In the genomic region with DNA sequence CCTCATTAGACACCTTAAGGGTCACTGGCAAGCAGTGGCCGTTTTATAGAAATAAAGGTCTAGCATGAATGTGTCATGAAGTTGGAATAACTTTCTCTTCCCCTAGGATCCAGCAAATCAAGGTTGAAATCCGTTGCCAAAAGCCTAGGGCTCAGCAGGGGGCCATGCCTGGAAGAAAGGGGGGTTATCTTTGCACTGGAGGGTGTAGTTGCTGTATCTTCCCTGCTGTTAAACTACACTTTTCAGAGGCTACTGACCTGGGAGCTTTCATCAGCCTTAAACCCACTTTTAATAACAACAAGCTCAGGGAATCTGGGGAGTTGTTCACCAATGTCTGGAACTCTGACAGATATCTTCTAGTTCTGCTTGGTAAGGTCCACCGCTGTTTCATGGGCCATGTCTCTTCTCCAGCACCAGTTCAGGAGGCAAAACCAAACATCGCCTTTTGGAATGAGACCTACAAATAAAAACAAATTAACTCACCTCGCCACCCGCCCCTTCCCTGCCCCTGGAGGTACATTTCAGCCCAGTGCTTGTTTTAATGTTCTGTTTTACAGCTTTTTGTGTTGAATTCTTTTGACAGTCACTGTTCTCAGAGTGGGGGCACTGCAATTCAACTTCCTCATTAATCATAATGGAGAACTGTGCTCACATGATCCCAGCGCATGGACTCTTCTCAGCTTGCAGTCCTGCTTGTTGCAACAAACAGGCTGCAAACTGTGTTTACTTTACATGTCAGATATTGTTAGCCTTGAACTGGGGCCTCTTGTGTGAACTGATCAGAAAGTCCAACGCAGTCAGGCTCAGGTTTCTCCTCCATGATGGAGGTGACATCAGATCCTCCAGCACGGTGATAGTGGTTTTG, we compare ENCODE assay signal across 1 cellular context.
A peak's percentile ranks its signal among the peaks of the same experiment; 100 is the strongest.
TF ChIP-seq lines count a peak whose summit lies in the region.

No MANE protein-coding gene starts in this region.

TF ChIP-seq in HepG2, 621 proteins besides CTCF, POLR2A, EP300 and RAD21 (continued from another document and continues in another):
- TF ChIP-seq, protein P1, sequence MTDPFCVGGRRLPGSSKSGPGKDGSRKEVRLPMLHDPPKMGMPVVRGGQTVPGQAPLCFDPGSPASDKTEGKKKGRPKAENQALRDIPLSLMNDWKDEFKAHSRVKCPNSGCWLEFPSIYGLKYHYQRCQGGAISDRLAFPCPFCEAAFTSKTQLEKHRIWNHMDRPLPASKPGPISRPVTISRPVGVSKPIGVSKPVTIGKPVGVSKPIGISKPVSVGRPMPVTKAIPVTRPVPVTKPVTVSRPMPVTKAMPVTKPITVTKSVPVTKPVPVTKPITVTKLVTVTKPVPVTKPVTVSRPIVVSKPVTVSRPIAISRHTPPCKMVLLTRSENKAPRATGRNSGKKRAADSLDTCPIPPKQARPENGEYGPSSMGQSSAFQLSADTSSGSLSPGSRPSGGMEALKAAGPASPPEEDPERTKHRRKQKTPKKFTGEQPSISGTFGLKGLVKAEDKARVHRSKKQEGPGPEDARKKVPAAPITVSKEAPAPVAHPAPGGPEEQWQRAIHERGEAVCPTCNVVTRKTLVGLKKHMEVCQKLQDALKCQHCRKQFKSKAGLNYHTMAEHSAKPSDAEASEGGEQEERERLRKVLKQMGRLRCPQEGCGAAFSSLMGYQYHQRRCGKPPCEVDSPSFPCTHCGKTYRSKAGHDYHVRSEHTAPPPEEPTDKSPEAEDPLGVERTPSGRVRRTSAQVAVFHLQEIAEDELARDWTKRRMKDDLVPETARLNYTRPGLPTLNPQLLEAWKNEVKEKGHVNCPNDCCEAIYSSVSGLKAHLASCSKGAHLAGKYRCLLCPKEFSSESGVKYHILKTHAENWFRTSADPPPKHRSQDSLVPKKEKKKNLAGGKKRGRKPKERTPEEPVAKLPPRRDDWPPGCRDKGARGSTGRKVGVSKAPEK (CRISPR knock-in tag; IDR thresholded peaks at IDR 0.05; ENCODE audit: borderline replicate concordance), result no peak
- no peak for TF ChIP-seq KLF11 (CRISPR knock-in tag; IDR thresholded peaks at IDR 0.05)
- peak; percentile 57; the same call in 1 of the 2 replicates for TF ChIP-seq ZNF567 (CRISPR knock-in tag; IDR thresholded peaks at IDR 0.05; ENCODE audit: borderline replicate concordance)
- TF ChIP-seq ZKSCAN5 (CRISPR knock-in tag; IDR thresholded peaks at IDR 0.05), result peak; percentile 90
- TF ChIP-seq ZNF558 (CRISPR knock-in tag; IDR thresholded peaks at IDR 0.05; ENCODE audit: borderline replicate concordance), result no peak
- TF ChIP-seq, protein P2, sequence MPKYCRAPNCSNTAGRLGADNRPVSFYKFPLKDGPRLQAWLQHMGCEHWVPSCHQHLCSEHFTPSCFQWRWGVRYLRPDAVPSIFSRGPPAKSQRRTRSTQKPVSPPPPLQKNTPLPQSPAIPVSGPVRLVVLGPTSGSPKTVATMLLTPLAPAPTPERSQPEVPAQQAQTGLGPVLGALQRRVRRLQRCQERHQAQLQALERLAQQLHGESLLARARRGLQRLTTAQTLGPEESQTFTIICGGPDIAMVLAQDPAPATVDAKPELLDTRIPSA (CRISPR knock-in tag; IDR thresholded peaks at IDR 0.05; ENCODE audit: borderline replicate concordance), result no peak
- no peak for TF ChIP-seq ZMAT3 (CRISPR knock-in tag; conservative IDR thresholded peaks at IDR 0.05)
- no peak for TF ChIP-seq XBP1 (CRISPR knock-in tag; IDR thresholded peaks at IDR 0.05)
- no peak for TF ChIP-seq HMGA1 (CRISPR knock-in tag; conservative IDR thresholded peaks at IDR 0.05)
- no peak for TF ChIP-seq BORCS8-MEF2B (CRISPR knock-in tag; IDR thresholded peaks at IDR 0.05)
- TF ChIP-seq KDM2A (CRISPR knock-in tag; IDR thresholded peaks at IDR 0.05; ENCODE audit: borderline replicate concordance, low read depth), result 0 out of 2 replicates have a peak, but pooled peaks have one; percentile 31
- TF ChIP-seq JUNB (CRISPR knock-in tag; IDR thresholded peaks at IDR 0.05; ENCODE audit: borderline replicate concordance), result no peak
- peak; percentile 48; the same call in 1 of the 2 replicates for TF ChIP-seq ZNF670 (CRISPR knock-in tag; IDR thresholded peaks at IDR 0.05; ENCODE audit: borderline replicate concordance)
- peak; percentile 55; the same call in 1 of the 2 replicates for TF ChIP-seq CREM (IDR thresholded peaks at IDR 0.05)
- no peak for TF ChIP-seq CREM (CRISPR knock-in tag; IDR thresholded peaks at IDR 0.05)
- TF ChIP-seq NBN (conservative IDR thresholded peaks at IDR 0.05), result no peak
- no peak for TF ChIP-seq GZF1 (CRISPR knock-in tag; IDR thresholded peaks at IDR 0.05)
- no peak for TF ChIP-seq ZNF543 (CRISPR knock-in tag; IDR thresholded peaks at IDR 0.05)
- TF ChIP-seq, protein P3, sequence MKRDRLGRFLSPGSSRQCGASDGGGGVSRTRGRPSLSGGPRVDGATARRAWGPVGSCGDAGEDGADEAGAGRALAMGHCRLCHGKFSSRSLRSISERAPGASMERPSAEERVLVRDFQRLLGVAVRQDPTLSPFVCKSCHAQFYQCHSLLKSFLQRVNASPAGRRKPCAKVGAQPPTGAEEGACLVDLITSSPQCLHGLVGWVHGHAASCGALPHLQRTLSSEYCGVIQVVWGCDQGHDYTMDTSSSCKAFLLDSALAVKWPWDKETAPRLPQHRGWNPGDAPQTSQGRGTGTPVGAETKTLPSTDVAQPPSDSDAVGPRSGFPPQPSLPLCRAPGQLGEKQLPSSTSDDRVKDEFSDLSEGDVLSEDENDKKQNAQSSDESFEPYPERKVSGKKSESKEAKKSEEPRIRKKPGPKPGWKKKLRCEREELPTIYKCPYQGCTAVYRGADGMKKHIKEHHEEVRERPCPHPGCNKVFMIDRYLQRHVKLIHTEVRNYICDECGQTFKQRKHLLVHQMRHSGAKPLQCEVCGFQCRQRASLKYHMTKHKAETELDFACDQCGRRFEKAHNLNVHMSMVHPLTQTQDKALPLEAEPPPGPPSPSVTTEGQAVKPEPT (CRISPR knock-in tag; IDR thresholded peaks at IDR 0.05; ENCODE audit: low read depth), result no peak
- no peak for TF ChIP-seq KLF15 (CRISPR knock-in tag; IDR thresholded peaks at IDR 0.05; ENCODE audit: borderline replicate concordance)
- peak; percentile 55 for TF ChIP-seq TEAD3 (CRISPR knock-in tag; optimal IDR thresholded peaks at IDR 0.05; ENCODE audit: borderline replicate concordance)
- peak; percentile 65; the same call in 1 of the 2 replicates for TF ChIP-seq IRF2 (CRISPR knock-in tag; IDR thresholded peaks at IDR 0.05)
- no peak for TF ChIP-seq TCF12 (IDR thresholded peaks at IDR 0.05)
- TF ChIP-seq TCF12 (CRISPR knock-in tag; IDR thresholded peaks at IDR 0.05), result no peak
- peak; percentile 73 for TF ChIP-seq MEF2D (CRISPR knock-in tag; IDR thresholded peaks at IDR 0.05)
- no peak; the same call in 1 of the 2 replicates for TF ChIP-seq NKX3-1 (CRISPR knock-in tag; IDR thresholded peaks at IDR 0.05)
- no peak for TF ChIP-seq ZNF546 (CRISPR knock-in tag; conservative IDR thresholded peaks at IDR 0.05)
- no peak for TF ChIP-seq XRCC5 (optimal IDR thresholded peaks at IDR 0.05; ENCODE audit: low read length)
- TF ChIP-seq ZNF30 (CRISPR knock-in tag; IDR thresholded peaks at IDR 0.05), result no peak
- TF ChIP-seq, protein P4, sequence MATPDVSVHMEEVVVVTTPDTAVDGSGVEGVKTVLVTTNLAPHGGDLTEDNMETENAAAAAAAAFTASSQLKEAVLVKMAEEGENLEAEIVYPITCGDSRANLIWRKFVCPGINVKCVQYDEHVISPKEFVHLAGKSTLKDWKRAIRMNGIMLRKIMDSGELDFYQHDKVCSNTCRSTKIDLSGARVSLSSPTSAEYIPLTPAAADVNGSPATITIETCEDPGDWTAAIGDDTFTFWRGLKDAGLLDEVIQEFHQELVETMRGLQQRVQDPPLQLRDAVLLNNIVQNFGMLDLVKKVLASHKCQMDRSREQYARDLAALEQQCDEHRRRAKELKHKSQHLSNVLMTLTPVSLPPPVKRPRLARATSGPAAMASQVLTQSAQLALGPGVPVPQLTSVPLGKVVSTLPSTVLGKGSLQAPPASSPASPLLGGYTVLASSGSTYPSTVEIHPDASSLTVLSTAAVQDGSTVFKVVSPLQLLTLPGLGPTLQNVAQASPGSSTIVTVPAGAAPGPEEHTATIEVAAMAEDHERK (CRISPR knock-in tag; IDR thresholded peaks at IDR 0.05; ENCODE audit: low read depth), result no peak
- no peak for TF ChIP-seq ZNF773 (CRISPR knock-in tag; IDR thresholded peaks at IDR 0.05; ENCODE audit: borderline replicate concordance)
- TF ChIP-seq ZNF564 (CRISPR knock-in tag; IDR thresholded peaks at IDR 0.05), result no peak
- no peak; the same call in 1 of the 2 replicates for TF ChIP-seq ZNF782 (CRISPR knock-in tag; IDR thresholded peaks at IDR 0.05; ENCODE audit: borderline replicate concordance)
- TF ChIP-seq POLR2AphosphoS5 (IDR thresholded peaks at IDR 0.05; ENCODE audit: low read depth, low read length), result no peak
- TF ChIP-seq HDAC1 (CRISPR knock-in tag; IDR thresholded peaks at IDR 0.05), result peak; percentile 66; the same call in 1 of the 2 replicates
- TF ChIP-seq SP2 (CRISPR knock-in tag; IDR thresholded peaks at IDR 0.05), result no peak
- TF ChIP-seq ATF7-NPFF (CRISPR knock-in tag; IDR thresholded peaks at IDR 0.05; ENCODE audit: low read depth), result no peak
- TF ChIP-seq, protein P5, sequence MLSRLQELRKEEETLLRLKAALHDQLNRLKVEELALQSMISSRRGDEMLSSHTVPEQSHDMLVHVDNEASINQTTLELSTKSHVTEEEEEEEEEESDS (CRISPR knock-in tag; IDR thresholded peaks at IDR 0.05; ENCODE audit: borderline replicate concordance), result no peak
- TF ChIP-seq NR3C1 (CRISPR knock-in tag; IDR thresholded peaks at IDR 0.05), result no peak
- TF ChIP-seq NFE2L2 (IDR thresholded peaks at IDR 0.05; ENCODE audit: low read length), result no peak
- no peak for TF ChIP-seq RFXANK (CRISPR knock-in tag; IDR thresholded peaks at IDR 0.05)
- 0 out of 2 replicates have a peak, but pooled peaks have one; percentile 59 for TF ChIP-seq NFKBIZ (CRISPR knock-in tag; IDR thresholded peaks at IDR 0.05)
- TF ChIP-seq MED1 (CRISPR knock-in tag; IDR thresholded peaks at IDR 0.05), result peak; percentile 79
- TF ChIP-seq MYNN (CRISPR knock-in tag; IDR thresholded peaks at IDR 0.05; ENCODE audit: low read depth), result no peak
- TF ChIP-seq, protein P6, sequence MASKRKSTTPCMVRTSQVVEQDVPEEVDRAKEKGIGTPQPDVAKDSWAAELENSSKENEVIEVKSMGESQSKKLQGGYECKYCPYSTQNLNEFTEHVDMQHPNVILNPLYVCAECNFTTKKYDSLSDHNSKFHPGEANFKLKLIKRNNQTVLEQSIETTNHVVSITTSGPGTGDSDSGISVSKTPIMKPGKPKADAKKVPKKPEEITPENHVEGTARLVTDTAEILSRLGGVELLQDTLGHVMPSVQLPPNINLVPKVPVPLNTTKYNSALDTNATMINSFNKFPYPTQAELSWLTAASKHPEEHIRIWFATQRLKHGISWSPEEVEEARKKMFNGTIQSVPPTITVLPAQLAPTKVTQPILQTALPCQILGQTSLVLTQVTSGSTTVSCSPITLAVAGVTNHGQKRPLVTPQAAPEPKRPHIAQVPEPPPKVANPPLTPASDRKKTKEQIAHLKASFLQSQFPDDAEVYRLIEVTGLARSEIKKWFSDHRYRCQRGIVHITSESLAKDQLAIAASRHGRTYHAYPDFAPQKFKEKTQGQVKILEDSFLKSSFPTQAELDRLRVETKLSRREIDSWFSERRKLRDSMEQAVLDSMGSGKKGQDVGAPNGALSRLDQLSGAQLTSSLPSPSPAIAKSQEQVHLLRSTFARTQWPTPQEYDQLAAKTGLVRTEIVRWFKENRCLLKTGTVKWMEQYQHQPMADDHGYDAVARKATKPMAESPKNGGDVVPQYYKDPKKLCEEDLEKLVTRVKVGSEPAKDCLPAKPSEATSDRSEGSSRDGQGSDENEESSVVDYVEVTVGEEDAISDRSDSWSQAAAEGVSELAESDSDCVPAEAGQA (IDR thresholded peaks at IDR 0.05; ENCODE audit: low read depth), result peak; percentile 80; the same call in 1 of the 2 replicates
- TF ChIP-seq, protein P6 (CRISPR knock-in tag; IDR thresholded peaks at IDR 0.05; ENCODE audit: borderline replicate concordance), result no peak
- no peak for TF ChIP-seq ETV6 (CRISPR knock-in tag; conservative IDR thresholded peaks at IDR 0.05)
- TF ChIP-seq, protein P7, sequence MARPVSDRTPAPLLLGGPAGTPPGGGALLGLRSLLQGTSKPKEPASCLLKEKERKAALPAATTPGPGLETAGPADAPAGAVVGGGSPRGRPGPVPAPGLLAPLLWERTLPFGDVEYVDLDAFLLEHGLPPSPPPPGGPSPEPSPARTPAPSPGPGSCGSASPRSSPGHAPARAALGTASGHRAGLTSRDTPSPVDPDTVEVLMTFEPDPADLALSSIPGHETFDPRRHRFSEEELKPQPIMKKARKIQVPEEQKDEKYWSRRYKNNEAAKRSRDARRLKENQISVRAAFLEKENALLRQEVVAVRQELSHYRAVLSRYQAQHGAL (CRISPR knock-in tag; IDR thresholded peaks at IDR 0.05; ENCODE audit: not compliant biosample characterization), result no peak
- TF ChIP-seq GABPB1 (CRISPR knock-in tag; IDR thresholded peaks at IDR 0.05), result peak; percentile 73; the same call in 1 of the 2 replicates
- peak; percentile 49 for TF ChIP-seq PHF5A (CRISPR knock-in tag; IDR thresholded peaks at IDR 0.05; ENCODE audit: low read depth, unreplicated experiment)
- TF ChIP-seq, protein P8, sequence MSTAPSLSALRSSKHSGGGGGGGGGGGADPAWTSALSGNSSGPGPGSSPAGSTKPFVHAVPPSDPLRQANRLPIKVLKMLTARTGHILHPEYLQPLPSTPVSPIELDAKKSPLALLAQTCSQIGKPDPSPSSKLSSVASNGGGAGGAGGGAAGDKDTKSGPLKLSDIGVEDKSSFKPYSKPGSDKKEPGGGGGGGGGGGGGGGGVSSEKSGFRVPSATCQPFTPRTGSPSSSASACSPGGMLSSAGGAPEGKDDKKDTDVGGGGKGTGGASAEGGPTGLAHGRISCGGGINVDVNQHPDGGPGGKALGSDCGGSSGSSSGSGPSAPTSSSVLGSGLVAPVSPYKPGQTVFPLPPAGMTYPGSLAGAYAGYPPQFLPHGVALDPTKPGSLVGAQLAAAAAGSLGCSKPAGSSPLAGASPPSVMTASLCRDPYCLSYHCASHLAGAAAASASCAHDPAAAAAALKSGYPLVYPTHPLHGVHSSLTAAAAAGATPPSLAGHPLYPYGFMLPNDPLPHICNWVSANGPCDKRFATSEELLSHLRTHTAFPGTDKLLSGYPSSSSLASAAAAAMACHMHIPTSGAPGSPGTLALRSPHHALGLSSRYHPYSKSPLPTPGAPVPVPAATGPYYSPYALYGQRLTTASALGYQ (CRISPR knock-in tag; IDR thresholded peaks at IDR 0.05), result no peak
- TF ChIP-seq ZNF614 (CRISPR knock-in tag; IDR thresholded peaks at IDR 0.05; ENCODE audit: borderline replicate concordance), result peak; percentile 81; the same call in 1 of the 2 replicates
- TF ChIP-seq YEATS2 (CRISPR knock-in tag; IDR thresholded peaks at IDR 0.05; ENCODE audit: borderline replicate concordance), result peak; percentile 27; the same call in 1 of the 2 replicates
